In genomic region chr7:98669417-98670015, GRCh38 we compare ENCODE assay signal across 15 cellular contexts. TPM values are rescaled to one million over a fixed set of nuclear protein-coding genes. Genes with fewer than 3 reads are reported as not detected.
DNase-seq lines count a peak whose midpoint lies in the region; ATAC-seq and TF ChIP-seq lines count a peak whose summit lies in the region.
"Had no signal": no experiment of that assay in that cellular context is flagged by ENCODE, and none has a peak within 500 bp of the region (broad histone marks: within the 10 kb centered on the region; RNA-seq: fewer than 3 reads in every experiment).

No MANE protein-coding gene starts in this region.

- CTCF ChIA-PET in WTC11 (lab: Charles Lee), result interaction anchor here (1.1 kb wide), 1 partner anchor 53 kb away, joined by 3 read pairs; no protein-coding TSS in a partner anchor

- no peak overlapping the region for H3K4me3 Mint-ChIP-seq in T-helper 2 cell treated with Interferon-gamma antibody and Interleukin-4, amounts not matched to agents 5 μg/mL and 100 μg/mL, for 36 hours
- no peak overlapping the region for H3K4me3 Mint-ChIP-seq in WTC11
- H3K4me3 Mint-ChIP-seq: CD8-positive, alpha-beta T cell had no signal

- H3K4me1 Mint-ChIP-seq in T-helper 2 cell treated with Interferon-gamma antibody and Interleukin-4, amounts not matched to agents 5 μg/mL and 100 μg/mL, for 36 hours (ENCODE audit: low read depth), result no peaks in the 10 kb centered on the region
- peaks cover 2% of the 10 kb centered on the region; the same call in 1 of the 2 replicates for H3K4me1 Mint-ChIP-seq in WTC11

- no peak for ATAC-seq in WTC11
- ATAC-seq: CD8-positive, alpha-beta T cell had no signal

- TF ChIP-seq CTCF in WTC11 (IDR thresholded peaks at IDR 0.05), result no peak

- POLR2A ChIA-PET in WTC11 (lab: Charles Lee), result no interaction called here

- H3K27me3 Mint-ChIP-seq in T-helper 2 cell treated with Interferon-gamma antibody and Interleukin-4, amounts not matched to agents 5 μg/mL and 100 μg/mL, for 36 hours (ENCODE audit: low read depth), result no peaks in the 10 kb centered on the region
- H3K27me3 Mint-ChIP-seq in WTC11 (ENCODE audit: low read depth), result peaks cover 74% of the 10 kb centered on the region

- DNase-seq in D341Med (ENCODE audit: low spot score), result peak; percentile 66
- peak; percentile 95 for DNase-seq in DMS 273 (lab: John Stamatoyannopoulos, UW; ENCODE audit: unreplicated experiment)
- DNase-seq in NCI-H446 treated with DMSO at 0.1 percent for 48 hours (lab: John Stamatoyannopoulos, UW), result peak; percentile 81
- peak; percentile 74 for DNase-seq in myocyte (ENCODE audit: low read depth)
- DNase-seq in T-helper 2 cell treated with Interferon-gamma antibody and Interleukin-4, amounts not matched to agents 5 μg/mL and 100 μg/mL, for 36 hours (ENCODE audit: low spot score), result no peak
- no peak for DNase-seq in WTC11 (ENCODE audit: low spot score)
- no peak for DNase-seq in DMS153 (lab: John Stamatoyannopoulos, UW)
- DNase-seq: BE2C; CD8-positive, alpha-beta T cell; KBM-7; NCI-H1105; NCI-H187 treated with DMSO at 0.1 percent for 48 hours; NCI-H345; SW 1271 had no signal

- no peak overlapping the region for H3K27ac Mint-ChIP-seq in T-helper 2 cell treated with Interferon-gamma antibody and Interleukin-4, amounts not matched to agents 5 μg/mL and 100 μg/mL, for 36 hours
- no peak overlapping the region for H3K27ac Mint-ChIP-seq in WTC11
- H3K27ac Mint-ChIP-seq: CD8-positive, alpha-beta T cell had no signal

- H3K9me3 Mint-ChIP-seq in T-helper 2 cell treated with Interferon-gamma antibody and Interleukin-4, amounts not matched to agents 5 μg/mL and 100 μg/mL, for 36 hours, result peaks cover 12% of the 10 kb centered on the region
- peaks cover 12% of the 10 kb centered on the region for H3K9me3 Mint-ChIP-seq in WTC11

- H3K36me3 Mint-ChIP-seq in T-helper 2 cell treated with Interferon-gamma antibody and Interleukin-4, amounts not matched to agents 5 μg/mL and 100 μg/mL, for 36 hours (ENCODE audit: low read depth), result no peaks in the 10 kb centered on the region
- H3K36me3 Mint-ChIP-seq in WTC11, result no peaks in the 10 kb centered on the region
- H3K36me3 Mint-ChIP-seq: CD8-positive, alpha-beta T cell had no signal

TF ChIP-seq in WTC11, 78 proteins besides CTCF, POLR2A, EP300 and RAD21:
- TF ChIP-seq ZNF121 (CRISPR knock-in tag; IDR thresholded peaks at IDR 0.05) (no peak), USF2 (CRISPR knock-in tag; IDR thresholded peaks at IDR 0.05) (no peak), ZNF532 (CRISPR knock-in tag; IDR thresholded peaks at IDR 0.05; ENCODE audit: borderline replicate concordance) (no peak), PREB (CRISPR knock-in tag; IDR thresholded peaks at IDR 0.05; ENCODE audit: borderline replicate concordance) (no peak), GTF2I (CRISPR knock-in tag; conservative IDR thresholded peaks at IDR 0.05) (no peak), ATF3 (CRISPR knock-in tag; conservative IDR thresholded peaks at IDR 0.05) (no peak), PRRX2 (CRISPR knock-in tag; IDR thresholded peaks at IDR 0.05) (no peak), NR2C2 (CRISPR knock-in tag; IDR thresholded peaks at IDR 0.05) (no peak), ZNF232 (CRISPR knock-in tag; IDR thresholded peaks at IDR 0.05) (no peak), RORB (CRISPR knock-in tag; IDR thresholded peaks at IDR 0.05) (no peak), MAX (CRISPR knock-in tag; IDR thresholded peaks at IDR 0.05) (no peak), ZMAT4 (CRISPR knock-in tag; IDR thresholded peaks at IDR 0.05) (no peak)

RNA-seq across cellular contexts. Expression of gene NPTX2, which starts 52.4 kb away (rescaled TPM):
- total RNA-seq in myocyte (121 and 170 TPM in 2 replicates), WTC11 (2021) (10.9 to 17.0 TPM (median 15.9 TPM) in 3 replicates)
- 4.1 TPM for polyA plus RNA-seq in myocyte (2012)
- total RNA-seq: CD8-positive, alpha-beta T cell; MCF 10A had no signal

Comparison
In these comparisons a context has a peak if more than half of its experiments do, and no peak if none do; other contexts are left out.
1. DNase-seq: peak in D341Med (single experiment), DMS 273 (single experiment), NCI-H446 treated with DMSO at 0.1 percent for 48 hours (single experiment) and myocyte (single experiment); none in T-helper 2 cell treated with Interferon-gamma antibody and Interleukin-4, amounts not matched to agents 5 μg/mL and 100 μg/mL, for 36 hours (single experiment), WTC11 (single experiment) and DMS153 (single experiment).